ENCODE assay signal across 25 cellular contexts in the genomic region with DNA sequence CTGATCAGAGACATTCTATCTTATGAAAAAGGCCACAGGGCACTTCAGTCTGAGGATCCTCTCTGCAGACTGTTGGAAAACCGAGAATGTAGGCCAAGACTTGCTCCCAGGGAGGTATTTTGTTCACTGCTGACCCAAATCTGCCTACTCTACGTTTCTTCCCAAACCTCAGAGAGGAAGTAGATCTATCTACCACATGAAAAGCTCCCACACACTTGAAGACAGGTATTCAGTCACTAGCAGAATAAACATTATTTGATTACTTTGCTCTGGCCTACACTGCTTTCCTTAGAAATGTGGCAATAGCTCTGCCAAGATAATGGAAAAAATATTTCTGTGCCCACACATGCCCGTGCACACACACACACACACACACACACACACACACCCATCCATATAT.
"Had no signal": no experiment of that assay in that cellular context is flagged by ENCODE, and none has a peak within 500 bp of the region (broad histone marks: within the 10 kb centered on the region; RNA-seq: fewer than 3 reads in every experiment).

No MANE protein-coding gene starts in this region.

- H3K4me3 ChIP-seq: MG63, SJSA1, SK-N-MC had no signal

- ATAC-seq: HepG2 had no signal

- FAIRE-seq: HepG2, RCC 7860 had no signal

- H3K27me3 ChIP-seq: MG63, SJSA1 had no signal

- H3K36me3 ChIP-seq: MG63, SJSA1 had no signal

- DNase-seq: IMR-90, Karpas-422, KG1, MG63, NCI-H1092, NCI-H1105 treated with DMSO at 0.1 percent for 48 hours, NCI-H1417 treated with DMSO at 0.1 percent for 48 hours, NCI-H146, NCI-H1694 treated with DMSO at 0.1 percent for 48 hours, NCI-H1930, NCI-H2081, NCI-H2107, NCI-H2227 treated with DMSO at 0.1 percent for 48 hours, NCI-H446, NCI-H510A, NCI-H524 treated with DMSO at 0.1 percent for 48 hours, NCI-H69, NCI-H774, Right ventricle myocardium superior, RPMI8226, SIG-M5 had no signal

- H3K9me3 ChIP-seq: MG63, SJSA1 had no signal

- H3K27ac ChIP-seq: SJSA1, SK-N-MC had no signal
